14 cellular contexts compared by ENCODE assay signal in the genomic region with DNA sequence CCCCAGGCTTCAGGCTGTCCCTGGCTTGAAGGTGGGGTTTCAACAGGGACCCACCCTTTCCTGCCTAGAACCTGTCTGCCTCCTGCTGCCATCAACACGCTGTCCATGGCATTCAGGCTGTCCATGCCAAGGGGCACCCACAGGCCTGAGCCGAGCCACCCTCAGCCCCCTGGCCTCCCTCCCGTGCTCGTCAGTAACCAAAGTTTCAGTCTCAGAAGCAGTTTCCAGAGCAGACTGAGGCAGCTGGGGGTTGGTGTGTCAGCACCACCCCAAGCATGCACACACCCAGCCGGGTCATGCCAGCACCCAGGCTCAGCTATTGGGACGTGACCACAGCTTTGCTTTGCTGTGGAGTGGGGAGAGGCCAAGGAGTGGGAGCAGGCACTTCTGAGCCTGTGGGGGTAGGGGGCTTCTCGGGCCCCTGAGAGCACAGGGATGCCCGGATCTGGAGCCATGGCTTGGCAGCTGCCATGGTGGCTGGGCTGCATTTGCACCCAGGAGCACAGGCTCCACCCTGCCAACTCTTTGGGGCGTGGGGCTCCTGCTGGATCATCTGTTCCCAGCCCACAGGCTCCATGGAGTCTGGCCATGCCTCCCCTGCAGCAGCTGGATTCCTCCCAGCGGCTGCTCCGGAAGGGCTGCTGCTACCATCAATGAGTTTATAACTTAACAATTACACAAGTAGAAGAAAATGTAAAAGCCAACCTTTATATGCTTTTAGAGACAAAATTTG.
DNase-seq lines count a peak whose midpoint lies in the region; ATAC-seq lines count a peak whose summit lies in the region.
"Had no signal": no experiment of that assay in that cellular context is flagged by ENCODE, and none has a peak within 500 bp of the region (broad histone marks: within the 10 kb centered on the region; RNA-seq: fewer than 3 reads in every experiment).

No MANE protein-coding gene starts in this region.

- H3K27me3 ChIP-seq in neuronal stem cell (ENCODE audit: control insufficient read depth in 3 of 3, insufficient read depth in 3 of 3, low read depth in 1 of 3, low read length in 3 of 3), result no peaks in the 10 kb centered on the region

- H2BK15ac ChIP-seq in neuronal stem cell (ENCODE audit: low read length), result no peak overlapping the region

- peak; percentile 15 for DNase-seq in AG08395 (ENCODE audit: low spot score)
- peak; percentile 23 for DNase-seq in AG08396 (ENCODE audit: low spot score)
- peak; percentile 44 for DNase-seq in RPMI8226
- no peak for DNase-seq in neuronal stem cell (ENCODE audit: low spot score)
- no peak for DNase-seq in iPS-NIHi11 (ENCODE audit: low spot score)
- DNase-seq in activated T-cell treated with anti-CD3 and anti-CD28 coated beads for 4 hours, result no peak
- DNase-seq: HCEC 1CT, NCI-H1092, SHP77 treated with DMSO at 0.1 percent for 48 hours, SW 1271 had no signal

- peaks cover 0 to 2% of the 10 kb centered on the region in 2 donors for H3K4me1 ChIP-seq in neuronal stem cell (ENCODE audit: control insufficient read depth in 2 of 2, insufficient read depth in 1 of 2, low read depth in 1 of 2, low read length in 2 of 2)

- H3K9ac ChIP-seq in neuronal stem cell (ENCODE audit: low read depth, low read length, poor library complexity), result no peak overlapping the region

- no peak overlapping the region for H2BK12ac ChIP-seq in neuronal stem cell (ENCODE audit: low read length)

- H2AFZ ChIP-seq in neuronal stem cell (ENCODE audit: low read length), result no peak overlapping the region

- no peak for ATAC-seq in HG03025 (IDR thresholded peaks at IDR 0.05; ENCODE audit: low FRiP score, unreplicated experiment)
- ATAC-seq: K562 had no signal

- no peaks in the 10 kb centered on the region for H3K36me3 ChIP-seq in neuronal stem cell (replicated peaks in 1 of 2; ENCODE audit: control insufficient read depth in 2 of 2, insufficient read depth in 2 of 2, low read length in 2 of 2)

- H4K8ac ChIP-seq in neuronal stem cell (ENCODE audit: low read depth, low read length), result peak overlapping the region; percentile 1

- peak overlapping the region; percentile 48 for H3K18ac ChIP-seq in neuronal stem cell (ENCODE audit: low read length)

- peaks cover 0 to 2% of the 10 kb centered on the region in 2 donors for H3K9me3 ChIP-seq in neuronal stem cell (replicated peaks in 1 of 2; ENCODE audit: control insufficient read depth in 2 of 2, insufficient read depth in 1 of 2, low read depth in 1 of 2, low read length in 2 of 2)

- peak overlapping the region; percentile 65 for H3K23ac ChIP-seq in neuronal stem cell (ENCODE audit: low read depth, low read length, poor library complexity)

- no peaks in the 10 kb centered on the region for H3K79me1 ChIP-seq in neuronal stem cell (ENCODE audit: low read depth, low read length)

- no peak overlapping the region for H3K14ac ChIP-seq in neuronal stem cell (ENCODE audit: low read length)

- no peak overlapping the region for H2BK120ac ChIP-seq in neuronal stem cell (ENCODE audit: low read depth, low read length)

- no peak overlapping the region for H4K91ac ChIP-seq in neuronal stem cell (ENCODE audit: low read depth, low read length, poor library complexity)

- no peak overlapping the region for H2BK5ac ChIP-seq in neuronal stem cell (ENCODE audit: low read length)

- no peak overlapping the region for H3K4me2 ChIP-seq in neuronal stem cell (ENCODE audit: insufficient read depth, low read length, poor library complexity, severe bottlenecking)

- H3K4ac ChIP-seq in neuronal stem cell (ENCODE audit: low read length), result no peak overlapping the region

- peak overlapping the region; percentile 70 for H2AK5ac ChIP-seq in neuronal stem cell (ENCODE audit: low read depth, low read length)

- H3K4me3 ChIP-seq in neuronal stem cell (ENCODE audit: low read length in 2 of 2), result no peak overlapping the region
- H3K4me3 ChIP-seq: K562 had no signal

- WGBS in neuronal stem cell (ENCODE audit: extremely low coverage in 2 of 2, insufficient read length in 2 of 2, insufficient replicate concordance in 1 of 2), 2 donors, result no CpG with 5 or more reads among the region's 11 CpGs

- no peak overlapping the region for H3K27ac ChIP-seq in neuronal stem cell (replicated peaks; ENCODE audit: low read length)
- H3K27ac ChIP-seq: C4-2B, HL-60 had no signal

Comparison
In these comparisons a context has a peak if more than half of its experiments do, and no peak if none do; other contexts are left out.
1. DNase-seq: peak in AG08395 (single experiment), AG08396 (single experiment) and RPMI8226 (single experiment); none in neuronal stem cell (single experiment), iPS-NIHi11 (single experiment) and activated T-cell treated with anti-CD3 and anti-CD28 coated beads for 4 hours (single experiment).